11 cellular contexts compared by ENCODE assay signal in genomic region chr22:22865311-22866072, GRCh38. TPM values are rescaled to one million over a fixed set of nuclear protein-coding genes. Genes with fewer than 3 reads are reported as not detected.
A peak's percentile ranks its signal among the peaks of the same experiment; 100 is the strongest.
DNase-seq lines count a peak whose midpoint lies in the region; ATAC-seq and TF ChIP-seq lines count a peak whose summit lies in the region.
"Had no signal": no experiment of that assay in that cellular context is flagged by ENCODE, and none has a peak within 500 bp of the region (broad histone marks: within the 10 kb centered on the region; RNA-seq: fewer than 3 reads in every experiment).

No MANE protein-coding gene starts in this region.

- H3K27me3 Mint-ChIP-seq in activated naive CD8-positive, alpha-beta T cell treated with anti-CD3 and anti-CD28 coated beads, Interleukin-2, amount 10 ng/mL, durations not matched to agents 7 days and 5 days, result peaks cover 49% of the 10 kb centered on the region

- intact Hi-C loops in dorsolateral prefrontal cortex (cut with DNase I), result no loop called here

- ATAC-seq in DND-41 (ENCODE audit: insufficient read depth, low read depth) (peak; percentile 90), GM19438 (IDR thresholded peaks at IDR 0.05; ENCODE audit: low read depth, unreplicated experiment) (peak; percentile 79), HG03521 (IDR thresholded peaks at IDR 0.05; ENCODE audit: unreplicated experiment) (peak; percentile 70), SK-N-SH treated with all-trans-retinoic acid at 6 μM for 48 hours (no peak)
- peak; percentile 63 for ATAC-seq in activated naive CD8-positive, alpha-beta T cell treated with anti-CD3 and anti-CD28 coated beads, Interleukin-2, amount 10 ng/mL, durations not matched to agents 7 days and 5 days (ENCODE audit: low read depth)

- peak overlapping the region; percentile 47 for H3K4me2 ChIP-seq in DND-41 (ENCODE audit: insufficient read depth, low read length)

- no peaks in the 10 kb centered on the region for H3K36me3 Mint-ChIP-seq in activated naive CD8-positive, alpha-beta T cell treated with anti-CD3 and anti-CD28 coated beads, Interleukin-2, amount 10 ng/mL, durations not matched to agents 7 days and 5 days

- TF ChIP-seq CTCF in DND-41 (IDR thresholded peaks at IDR 0.05; ENCODE audit: borderline replicate concordance, extremely low read depth, low read length, poor library complexity, severe bottlenecking), result no peak
- TF ChIP-seq CTCF in dorsolateral prefrontal cortex (IDR thresholded peaks at IDR 0.05 in 54 of 56, conservative IDR thresholded peaks at IDR 0.05 in 2 of 56; ENCODE audit: low read depth in 1 of 56, partially characterized antibody in 56 of 56), result no peak

- H3K9me3 Mint-ChIP-seq in activated naive CD8-positive, alpha-beta T cell treated with anti-CD3 and anti-CD28 coated beads, Interleukin-2, amount 10 ng/mL, durations not matched to agents 7 days and 5 days, result no peaks in the 10 kb centered on the region

- peak overlapping the region; percentile 90 for H3K27ac ChIP-seq in DND-41 (ENCODE audit: low read length)
- H3K27ac ChIP-seq in dorsolateral prefrontal cortex, result no peak overlapping the region

- H3K4me3 Mint-ChIP-seq in activated naive CD8-positive, alpha-beta T cell treated with anti-CD3 and anti-CD28 coated beads, Interleukin-2, amount 10 ng/mL, durations not matched to agents 7 days and 5 days, result peak overlapping the region; percentile 44

- peak; percentile 92 for DNase-seq in DND-41
- no peak for DNase-seq in activated naive CD8-positive, alpha-beta T cell treated with anti-CD3 and anti-CD28 coated beads, Interleukin-2, amount 10 ng/mL, durations not matched to agents 7 days and 5 days
- no peak for DNase-seq in NCI-H128 (lab: John Stamatoyannopoulos, UW; ENCODE audit: unreplicated experiment)
- DNase-seq in dorsolateral prefrontal cortex, result no peak
- no peak for DNase-seq in medulla oblongata (ENCODE audit: extremely low spot score)
- DNase-seq: islet precursor cell had no signal

- H3K9me3 ChIP-seq in DND-41 (ENCODE audit: insufficient read depth, low read length, severe bottlenecking), result no peaks in the 10 kb centered on the region

- H3K9ac ChIP-seq in DND-41 (ENCODE audit: low read depth, low read length), result peak overlapping the region; percentile 27

- H3K27ac Mint-ChIP-seq in activated naive CD8-positive, alpha-beta T cell treated with anti-CD3 and anti-CD28 coated beads, Interleukin-2, amount 10 ng/mL, durations not matched to agents 7 days and 5 days, result no peak overlapping the region

- no peaks in the 10 kb centered on the region for H3K27me3 ChIP-seq in DND-41 (ENCODE audit: insufficient read depth, low read length, poor library complexity)
- H3K27me3 ChIP-seq in dorsolateral prefrontal cortex, result peaks cover 0 to 9% (median 0%) of the 10 kb centered on the region in 45 donors

- H2AFZ ChIP-seq in DND-41 (ENCODE audit: low read depth, low read length), result no peak overlapping the region

- H3K36me3 ChIP-seq in DND-41 (ENCODE audit: insufficient read depth, low read length), result no peaks in the 10 kb centered on the region

- H4K20me1 ChIP-seq in DND-41 (ENCODE audit: insufficient read depth, low read length), result no peaks in the 10 kb centered on the region

- H3K4me1 Mint-ChIP-seq in activated naive CD8-positive, alpha-beta T cell treated with anti-CD3 and anti-CD28 coated beads, Interleukin-2, amount 10 ng/mL, durations not matched to agents 7 days and 5 days, result peaks cover 25% of the 10 kb centered on the region

- H3K79me2 ChIP-seq in DND-41 (ENCODE audit: insufficient read depth, low read length), result no peaks in the 10 kb centered on the region

- POLR2A ChIA-PET in activated naive CD8-positive, alpha-beta T cell treated with anti-CD3 and anti-CD28 coated beads, Interleukin-2, amount 10 ng/mL, durations not matched to agents 7 days and 5 days (lab: Charles Lee), result interaction anchor here (1.1 to 1.2 kb wide), 2 partner anchors 19 to 46 kb away, joined by 3 read pairs; no protein-coding TSS in a partner anchor

- H3K4me1 ChIP-seq in DND-41 (ENCODE audit: insufficient read depth, low read length), result peaks cover 52% of the 10 kb centered on the region

- H3K4me3 ChIP-seq in DND-41 (ENCODE audit: low read depth in 1 of 2, low read length in 2 of 2) (no peak overlapping the region; a peak in 1 of 4 replicates), dorsolateral prefrontal cortex (no peak overlapping the region)

TF ChIP-seq in SK-N-SH treated with all-trans-retinoic acid at 6 μM for 48 hours, 23 proteins besides CTCF, POLR2A, EP300 and RAD21:
- no peak for TF ChIP-seq CREB5 (CRISPR knock-in tag; IDR thresholded peaks at IDR 0.05; ENCODE audit: low read depth)
TF ChIP-seq in SK-N-SH treated with all-trans-retinoic acid at 6 μM for 48 hours: peak in this region for 0.

RNA-seq across cellular contexts. Expression of gene IGLL5, which starts 22.1 kb away (rescaled TPM):
- total RNA-seq in activated naive CD8-positive, alpha-beta T cell treated with anti-CD3 and anti-CD28 coated beads, Interleukin-2, amount 10 ng/mL, durations not matched to agents 7 days and 5 days, result not detected
- total RNA-seq in dorsolateral prefrontal cortex, result 1 to 10 TPM in 2 of 120 experiments, under 1 TPM in 1, not detected in 117; 0.80 to 1.7 (median 1.3) TPM
- total RNA-seq: cerebellum, SK-MEL-5 had no signal
